Comparison of ENCODE assay signal across 13 cellular contexts in genomic region chr7:44163591-44163990, GRCh38. TPM values are rescaled to one million over a fixed set of nuclear protein-coding genes. Genes with fewer than 3 reads are reported as not detected.
DNase-seq lines count a peak whose midpoint lies in the region; ATAC-seq, FAIRE-seq and TF ChIP-seq lines count a peak whose summit lies in the region.
"Had no signal": no experiment of that assay in that cellular context is flagged by ENCODE, and none has a peak within 500 bp of the region (broad histone marks: within the 10 kb centered on the region; RNA-seq: fewer than 3 reads in every experiment).

No MANE protein-coding gene starts in this region.

- no peaks in the 10 kb centered on the region for H3K4me1 ChIP-seq in ovary (ENCODE audit: insufficient read depth)
- H3K4me1 ChIP-seq: uterus had no signal

- peaks cover 24% of the 10 kb centered on the region for H3K4me1 Mint-ChIP-seq in osteocyte (ENCODE audit: unreplicated experiment)
- no peaks in the 10 kb centered on the region for H3K4me1 Mint-ChIP-seq in activated T-cell treated with anti-CD3 and anti-CD28 coated beads, Interleukin-2, amount 50 U/mL, for 72 hours (ENCODE audit: low read depth)

- no peak overlapping the region for H3K27ac ChIP-seq in ovary
- H3K27ac ChIP-seq: uterus had no signal

- TF ChIP-seq CTCF in epithelial cell of esophagus (IDR thresholded peaks at IDR 0.05; ENCODE audit: insufficient read depth, low read depth, low read length, missing control alignments) = no peak
- no peak for TF ChIP-seq CTCF in osteocyte (IDR thresholded peaks at IDR 0.05)
- no peak for TF ChIP-seq CTCF in ovary (IDR thresholded peaks at IDR 0.05)

- ATAC-seq in activated T-cell treated with anti-CD3 and anti-CD28 coated beads, Interleukin-2, amount 50 U/mL, for 72 hours (replicated peaks in 1 of 2) = no peak
- ATAC-seq in HG02938 (IDR thresholded peaks at IDR 0.05; ENCODE audit: unreplicated experiment) = no peak
- ATAC-seq: Panc1 had no signal

- H3K27me3 ChIP-seq in ovary = no peaks in the 10 kb centered on the region
- H3K27me3 ChIP-seq: uterus had no signal

- 9 to 30% (median 28%) methylated on average over 1 of the region's 1 CpG for WGBS in ovary, 3 donors

- no peak overlapping the region for H3K4me3 Mint-ChIP-seq in osteocyte (ENCODE audit: unreplicated experiment)
- no peak overlapping the region for H3K4me3 Mint-ChIP-seq in activated T-cell treated with anti-CD3 and anti-CD28 coated beads, Interleukin-2, amount 50 U/mL, for 72 hours
- H3K4me3 Mint-ChIP-seq: activated naive CD4-positive, alpha-beta T cell treated with anti-CD3 and anti-CD28 coated beads for 36 hours had no signal

- H3K9me3 ChIP-seq in ovary = no peaks in the 10 kb centered on the region
- H3K9me3 ChIP-seq: uterus had no signal

- TF ChIP-seq EP300 in ovary (IDR thresholded peaks at IDR 0.05) = no peak

- no peaks in the 10 kb centered on the region for H3K36me3 Mint-ChIP-seq in osteocyte (ENCODE audit: unreplicated experiment)
- H3K36me3 Mint-ChIP-seq in activated T-cell treated with anti-CD3 and anti-CD28 coated beads, Interleukin-2, amount 50 U/mL, for 72 hours (ENCODE audit: insufficient read depth in 2 of 2) = no peaks in the 10 kb centered on the region

- H3K4me3 ChIP-seq in epithelial cell of esophagus (ENCODE audit: low read length) = no peak overlapping the region
- H3K4me3 ChIP-seq in ovary = no peak overlapping the region
- H3K4me3 ChIP-seq: lung, uterus had no signal

- no peak for TF ChIP-seq POLR2A in ovary (IDR thresholded peaks at IDR 0.05)

- FAIRE-seq in RCC 7860 (lab: Jason Lieb, UNC) = peak; percentile 88

- DNase-seq in GM04504 (ENCODE audit: low read depth) = peak; percentile 78
- DNase-seq in RCC 7860 (ENCODE audit: low spot score) = peak; percentile 80
- peak; percentile 83 for DNase-seq in epithelial cell of esophagus (ENCODE audit: low read depth)
- no peak for DNase-seq in osteocyte (ENCODE audit: extremely low spot score, unreplicated experiment)
- no peak for DNase-seq in activated T-cell treated with anti-CD3 and anti-CD28 coated beads, Interleukin-2, amount 50 U/mL, for 72 hours
- no peak for DNase-seq in activated CD4-positive, CD25-positive, alpha-beta regulatory T cell (lab: John Stamatoyannopoulos, UW)
- no peak for DNase-seq in ovary
- DNase-seq: activated naive CD4-positive, alpha-beta T cell treated with anti-CD3 and anti-CD28 coated beads for 36 hours; DMS53; uterus had no signal

- no peaks in the 10 kb centered on the region for H3K36me3 ChIP-seq in ovary
- H3K36me3 ChIP-seq: uterus had no signal

- intact Hi-C loops in ovary (cut with DNase I) = no loop called here

- H3K27me3 Mint-ChIP-seq in osteocyte (ENCODE audit: unreplicated experiment) = peaks cover 35% of the 10 kb centered on the region
- H3K27me3 Mint-ChIP-seq in activated T-cell treated with anti-CD3 and anti-CD28 coated beads, Interleukin-2, amount 50 U/mL, for 72 hours (ENCODE audit: low read depth) = no peaks in the 10 kb centered on the region

- H3K27ac Mint-ChIP-seq in osteocyte (ENCODE audit: unreplicated experiment) = peak overlapping the region; percentile 58
- no peak overlapping the region for H3K27ac Mint-ChIP-seq in activated T-cell treated with anti-CD3 and anti-CD28 coated beads, Interleukin-2, amount 50 U/mL, for 72 hours
- H3K27ac Mint-ChIP-seq: activated naive CD4-positive, alpha-beta T cell treated with anti-CD3 and anti-CD28 coated beads for 36 hours had no signal

- peaks cover 6% of the 10 kb centered on the region for H3K9me3 Mint-ChIP-seq in osteocyte (ENCODE audit: unreplicated experiment)
- H3K9me3 Mint-ChIP-seq in activated T-cell treated with anti-CD3 and anti-CD28 coated beads, Interleukin-2, amount 50 U/mL, for 72 hours = no peaks in the 10 kb centered on the region

RNA-seq across cellular contexts. Expression of gene MYL7, which starts 22.5 kb away (rescaled TPM):
- total RNA-seq in osteocyte (not detected in 2 replicates), ovary (1 to 10 TPM in 3 of 7 donors, under 1 TPM in 1, not detected in 3; 0.46 to 2.0 (median 1.6) TPM)
- not detected for total RNA-seq in activated T-cell treated with anti-CD3 and anti-CD28 coated beads, Interleukin-2, amount 50 U/mL, for 72 hours
- 1 to 10 TPM in 1 of 2 donors, under 1 TPM in 1; 0.35 to 1.5 TPM for polyA plus RNA-seq in ovary
- total RNA-seq: activated naive CD4-positive, alpha-beta T cell treated with anti-CD3 and anti-CD28 coated beads for 36 hours; uterus had no signal

RNA-seq across cellular contexts. Expression of gene GCK, which starts 25.6 kb away (rescaled TPM):
- total RNA-seq in osteocyte (not detected in 2 replicates), ovary (1 to 10 TPM in 5 of 7 donors, under 1 TPM in 2; 0.75 to 2.9 (median 1.3) TPM)
- total RNA-seq in activated T-cell treated with anti-CD3 and anti-CD28 coated beads, Interleukin-2, amount 50 U/mL, for 72 hours = 1 to 10 TPM in 1 of 2 donors, under 1 TPM in 1; 0.67 to 1.3 TPM
- 1 to 10 TPM in 1 of 2 donors, under 1 TPM in 1; 0.48 to 2.7 TPM for polyA plus RNA-seq in ovary

RNA-seq across cellular contexts. Expression of gene YKT6, which starts 37.2 kb away (rescaled TPM):
- total RNA-seq in osteocyte = 89.5 and 106 TPM in 2 replicates
- 10 to 100 TPM; 66.0 to 72.3 TPM for total RNA-seq in activated T-cell treated with anti-CD3 and anti-CD28 coated beads, Interleukin-2, amount 50 U/mL, for 72 hours
- 10 to 100 TPM; 22.2 to 68.0 (median 40.5) TPM for total RNA-seq in ovary
- polyA plus RNA-seq in ovary = 10 to 100 TPM; 28.1 to 67.3 TPM

RNA-seq across cellular contexts. Expression of gene POLD2, which starts 40.2 kb away (rescaled TPM):
- 59.2 and 63.0 TPM in 2 replicates for total RNA-seq in osteocyte
- total RNA-seq in activated T-cell treated with anti-CD3 and anti-CD28 coated beads, Interleukin-2, amount 50 U/mL, for 72 hours = 100 to 1,000 TPM; 101 to 138 TPM
- 100 to 1,000 TPM in 2 of 7 donors, 10 to 100 TPM in 5; 42.4 to 118 (median 76.9) TPM for total RNA-seq in ovary
- 10 to 100 TPM; 35.3 to 63.5 TPM for polyA plus RNA-seq in ovary

RNA-seq across cellular contexts. Expression of gene AEBP1, which starts 59.4 kb away (rescaled TPM):
- 781 and 794 TPM in 2 replicates for total RNA-seq in osteocyte
- 10 to 100 TPM; 18.1 to 18.4 TPM for total RNA-seq in activated T-cell treated with anti-CD3 and anti-CD28 coated beads, Interleukin-2, amount 50 U/mL, for 72 hours
- total RNA-seq in ovary = 100 to 1,000 TPM; 137 to 563 (median 327) TPM
- polyA plus RNA-seq in ovary = 100 to 1,000 TPM; 240 to 283 TPM

Comparison
In these comparisons a context has a peak if more than half of its experiments do, and no peak if none do; other contexts are left out.
1. DNase-seq: peak in GM04504 (single experiment), RCC 7860 (single experiment) and epithelial cell of esophagus (single experiment); none in osteocyte (single experiment), activated T-cell treated with anti-CD3 and anti-CD28 coated beads, Interleukin-2, amount 50 U/mL, for 72 hours (0 of 2), activated CD4-positive, CD25-positive, alpha-beta regulatory T cell (0 of 4) and ovary (0 of 5).